In the genomic region with DNA sequence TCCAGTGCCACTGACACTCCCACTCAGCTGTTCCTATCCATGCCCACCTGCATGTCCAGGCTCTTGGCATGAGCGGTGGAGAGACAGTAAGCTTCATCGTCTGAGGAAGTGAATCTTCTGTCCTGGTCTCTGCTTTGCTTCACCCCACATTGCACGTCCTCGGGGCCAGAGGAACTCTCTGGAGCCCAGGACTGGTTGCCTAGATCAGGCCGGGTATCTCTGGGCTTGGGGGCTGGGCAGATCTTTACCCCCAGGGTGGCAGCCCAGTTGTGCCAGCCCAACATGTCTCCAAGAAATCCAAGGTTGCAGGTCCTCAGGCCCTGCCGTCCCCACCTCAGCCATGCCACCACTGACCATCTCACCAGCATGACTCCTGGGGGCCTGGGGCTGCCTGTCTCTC, we compare ENCODE assay signal across 23 cellular contexts. TPM values are rescaled to one million over a fixed set of nuclear protein-coding genes. Genes with fewer than 3 reads are reported as not detected.
DNase-seq lines count a peak whose midpoint lies in the region; ATAC-seq lines count a peak whose summit lies in the region.
"Had no signal": no experiment of that assay in that cellular context is flagged by ENCODE, and none has a peak within 500 bp of the region (broad histone marks: within the 10 kb centered on the region; RNA-seq: fewer than 3 reads in every experiment).

No MANE protein-coding gene starts in this region.

- DNase-seq in left ventricle myocardium superior (peak; percentile 13), Right ventricle myocardium superior (no peak), T-helper 17 cell (no peak), mesenteric fat pad (ENCODE audit: low spot score) (peak; percentile 80), ureter (ENCODE audit: low spot score) (peak; percentile 35), NOMO-1 (lab: John Stamatoyannopoulos, UW; ENCODE audit: unreplicated experiment in 2 of 2) (no peak), amniotic stem cell (lab: John Stamatoyannopoulos, UW) (no peak)
- DNase-seq: activated CD4-positive, alpha-beta T cell treated with anti-CD3 and anti-CD28 coated beads for 36 hours; aorta; kidney glomerular epithelial cell; MM.1S; NCI-H1436 treated with DMSO at 0.1 percent for 48 hours; NCI-H446; NCI-H774; stimulated activated naive CD4-positive, alpha-beta T cell; testis had no signal

- ATAC-seq in left ventricle myocardium superior (no peak), Right ventricle myocardium superior (ENCODE audit: poor library complexity) (no peak), T-helper 17 cell (no peak), GM21737 (IDR thresholded peaks at IDR 0.05; ENCODE audit: unreplicated experiment) (no peak)
- ATAC-seq: activated CD4-positive, alpha-beta T cell treated with anti-CD3 and anti-CD28 coated beads for 36 hours; HCT116; SK-N-SH treated with all-trans-retinoic acid at 6 μM for 48 hours had no signal

- peaks cover 2% of the 10 kb centered on the region for H3K36me3 Mint-ChIP-seq in T-helper 17 cell (ENCODE audit: low read depth)
- H3K36me3 Mint-ChIP-seq: activated naive CD4-positive, alpha-beta T cell treated with anti-CD3 and anti-CD28 coated beads, Interleukin-2, amount 50 U/mL, for 24 hours had no signal

- peaks cover 16% of the 10 kb centered on the region for H3K4me1 Mint-ChIP-seq in T-helper 17 cell

- H3K4me3 Mint-ChIP-seq in T-helper 17 cell, result no peak overlapping the region
- H3K4me3 Mint-ChIP-seq: activated CD4-positive, alpha-beta T cell treated with anti-CD3 and anti-CD28 coated beads for 36 hours; activated naive CD4-positive, alpha-beta T cell treated with anti-CD3 and anti-CD28 coated beads, Interleukin-2, amount 50 U/mL, for 24 hours; neural crest cell had no signal

- no peaks in the 10 kb centered on the region for H3K9me3 ChIP-seq in T-helper 17 cell (ENCODE audit: control insufficient read depth, low read length, poor library complexity, severe bottlenecking)
- H3K9me3 ChIP-seq: testis had no signal

- H3K27ac Mint-ChIP-seq in T-helper 17 cell, result peak overlapping the region; percentile 19
- H3K27ac Mint-ChIP-seq: activated CD4-positive, alpha-beta T cell treated with anti-CD3 and anti-CD28 coated beads for 36 hours; activated naive CD4-positive, alpha-beta T cell treated with anti-CD3 and anti-CD28 coated beads, Interleukin-2, amount 50 U/mL, for 24 hours; progenitor cell of endocrine pancreas had no signal

- no peaks in the 10 kb centered on the region for H3K27me3 Mint-ChIP-seq in T-helper 17 cell
- H3K27me3 Mint-ChIP-seq: activated CD4-positive, alpha-beta T cell treated with anti-CD3 and anti-CD28 coated beads for 36 hours; activated naive CD4-positive, alpha-beta T cell treated with anti-CD3 and anti-CD28 coated beads, Interleukin-2, amount 50 U/mL, for 24 hours had no signal

- intact Hi-C loops in left ventricle myocardium superior (cut with micrococcal nuclease) (no loop called here), Right ventricle myocardium superior (cut with DNase I) (no loop called here)

RNA-seq across cellular contexts. Expression of a gene that starts 58.3 kb away (rescaled TPM):
- 3.3 TPM for total RNA-seq in left ventricle myocardium superior
- 1.4 TPM for total RNA-seq in Right ventricle myocardium superior
- not detected for total RNA-seq in T-helper 17 cell
- total RNA-seq in mesenteric fat pad, result 0.51 TPM
- total RNA-seq in ureter, result 1.6 TPM
- total RNA-seq: activated CD4-positive, alpha-beta T cell treated with anti-CD3 and anti-CD28 coated beads for 36 hours; lung microvascular endothelial cell; progenitor cell of endocrine pancreas had no signal

Comparison
In these comparisons a context has a peak if more than half of its experiments do, and no peak if none do; other contexts are left out.
1. DNase-seq: peak in left ventricle myocardium superior (single experiment), mesenteric fat pad (single experiment) and ureter (single experiment); none in Right ventricle myocardium superior (single experiment), T-helper 17 cell (0 of 3), NOMO-1 (0 of 2) and amniotic stem cell (single experiment).